In genomic region chr18:38420611-38421010, GRCh38 we compare ENCODE assay signal across 29 cellular contexts.
"Had no signal": no experiment of that assay in that cellular context is flagged by ENCODE, and none has a peak within 500 bp of the region (broad histone marks: within the 10 kb centered on the region; RNA-seq: fewer than 3 reads in every experiment).

No MANE protein-coding gene starts in this region.

- H3K4me3 ChIP-seq: colonic mucosa had no signal

- H3K27me3 ChIP-seq: brain microvascular endothelial cell, colonic mucosa had no signal

- H3K27ac ChIP-seq: brain microvascular endothelial cell, colonic mucosa, WERI-Rb-1 had no signal

- H3K9me3 ChIP-seq: colonic mucosa had no signal

- H3K36me3 ChIP-seq: brain microvascular endothelial cell, colonic mucosa, WERI-Rb-1 had no signal

- H3K4me1 ChIP-seq: colonic mucosa had no signal

- H3K36me3 Mint-ChIP-seq: activated naive CD8-positive, alpha-beta T cell had no signal

- H3K9me3 Mint-ChIP-seq: activated CD8-positive, alpha-beta T cell treated with anti-CD3 and anti-CD28 coated beads for 36 hours; activated T-cell treated with anti-CD3 and anti-CD28 coated beads, Interleukin-2, amount 50 U/mL, for 4 hours; activated T-helper 17 cell treated with anti-CD3 and anti-CD28 coated beads, Interleukin-2, amount 50 U/mL, for 72 hours; endodermal cell; T-helper 2 cell treated with Interferon-gamma antibody and Interleukin-4, amounts not matched to agents 5 μg/mL and 100 μg/mL, for 36 hours had no signal

- H3K27me3 Mint-ChIP-seq: activated B cell treated with CpG ODN at 0.5 μM for 24 hours; activated CD8-positive, alpha-beta T cell treated with anti-CD3 and anti-CD28 coated beads for 36 hours; activated naive CD8-positive, alpha-beta T cell; activated T-helper 17 cell treated with anti-CD3 and anti-CD28 coated beads, Interleukin-2, amount 50 U/mL, for 72 hours; central memory CD8-positive, alpha-beta T cell; T-helper 17 cell had no signal

- ATAC-seq: activated CD4-positive, CD25-positive, alpha-beta regulatory T cell treated with anti-CD3 and anti-CD28 coated beads, Interleukin-2, amount 50 U/mL, for 24 hours; activated CD8-positive, alpha-beta T cell treated with anti-CD3 and anti-CD28 coated beads for 36 hours; activated T-cell treated with anti-CD3 and anti-CD28 coated beads, Interleukin-2, amount 50 U/mL, for 4 hours; activated T-helper 17 cell treated with anti-CD3 and anti-CD28 coated beads, Interleukin-2, amount 50 U/mL, for 72 hours; esophagus mucosa; T-helper 17 cell had no signal

- H3K4me1 Mint-ChIP-seq: activated B cell treated with CpG ODN at 0.5 μM for 24 hours; activated T-helper 17 cell treated with anti-CD3 and anti-CD28 coated beads, Interleukin-2, amount 50 U/mL, for 72 hours; central memory CD8-positive, alpha-beta T cell; T-helper 17 cell had no signal

- DNase-seq: activated B cell treated with CpG ODN at 0.5 μM for 24 hours; activated CD4-positive, alpha-beta T cell treated with anti-CD3 and anti-CD28 coated beads for 48 hours; activated CD4-positive, alpha-beta T cell treated with anti-CD3 and anti-CD28 coated beads, Interleukin-2, amount 50 U/mL, for 1 hour; activated CD4-positive, alpha-beta T cell treated with anti-CD3 and anti-CD28 coated beads, Interleukin-2, amount 50 U/mL, for 48 hours; activated CD8-positive, alpha-beta memory T cell treated with anti-CD3 and anti-CD28 coated beads for 24 hours; activated CD8-positive, alpha-beta T cell treated with anti-CD3 and anti-CD28 coated beads for 36 hours; activated effector memory CD4-positive, alpha-beta T cell treated with Interleukin-2 at 50 U/mL for 16 hours; activated gamma-delta T cell treated with Interleukin-2 at 50 U/mL for 16 hours; activated naive CD4-positive, alpha-beta T cell treated with anti-CD3 and anti-CD28 coated beads, Interleukin-2, amount 50 U/mL, for 16 hours; activated naive CD4-positive, alpha-beta T cell treated with Interleukin-2 at 50 U/mL for 16 hours; activated T-cell treated with anti-CD3 and anti-CD28 coated beads, Interleukin-2, amount 50 U/mL, for 4 hours; amniotic stem cell; anterior cingulate cortex; brain microvascular endothelial cell; colonic mucosa; effector CD8-positive, alpha-beta T cell; foreskin fibroblast; head of caudate nucleus; T-helper 1 cell; T-helper 17 cell; T1000; WERI-Rb-1 had no signal

- H3K4me3 Mint-ChIP-seq: activated B cell treated with CpG ODN at 0.5 μM for 24 hours; activated CD8-positive, alpha-beta T cell treated with anti-CD3 and anti-CD28 coated beads for 36 hours; activated naive CD8-positive, alpha-beta T cell; activated T-cell treated with anti-CD3 and anti-CD28 coated beads, Interleukin-2, amount 50 U/mL, for 4 hours; activated T-helper 17 cell treated with anti-CD3 and anti-CD28 coated beads, Interleukin-2, amount 50 U/mL, for 72 hours; central memory CD8-positive, alpha-beta T cell; endodermal cell; T-helper 17 cell; T-helper 2 cell treated with Interferon-gamma antibody and Interleukin-4, amounts not matched to agents 5 μg/mL and 100 μg/mL, for 36 hours had no signal

- H3K27ac Mint-ChIP-seq: activated B cell treated with CpG ODN at 0.5 μM for 24 hours; activated CD8-positive, alpha-beta T cell treated with anti-CD3 and anti-CD28 coated beads for 36 hours; activated naive CD8-positive, alpha-beta T cell; activated T-helper 17 cell treated with anti-CD3 and anti-CD28 coated beads, Interleukin-2, amount 50 U/mL, for 72 hours; endodermal cell; T-helper 17 cell; T-helper 2 cell treated with Interferon-gamma antibody and Interleukin-4, amounts not matched to agents 5 μg/mL and 100 μg/mL, for 36 hours had no signal
